ENCODE assay signal across 12 cellular contexts in the genomic region with DNA sequence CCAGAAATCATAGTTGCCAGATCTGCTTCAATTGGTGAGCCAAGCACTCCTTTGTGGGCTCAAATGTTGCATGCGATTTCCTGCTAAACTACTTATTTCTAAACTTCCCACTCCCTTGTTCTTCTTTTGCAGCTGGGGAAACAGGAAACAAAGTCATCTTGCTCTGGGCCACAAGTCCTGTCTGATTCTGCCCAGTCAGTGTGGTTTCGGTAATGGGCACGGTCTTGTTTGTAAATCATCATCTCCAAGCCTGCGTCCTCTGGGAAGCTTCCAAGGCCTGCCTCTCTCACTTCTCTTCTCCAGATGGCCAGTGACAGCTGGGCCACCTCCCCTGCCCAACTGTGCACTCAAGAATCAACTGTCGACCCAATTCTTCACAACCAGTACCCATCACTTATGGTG. TPM values are rescaled to one million over a fixed set of nuclear protein-coding genes. Genes with fewer than 3 reads are reported as not detected.
DNase-seq lines count a peak whose midpoint lies in the region; ATAC-seq, FAIRE-seq and TF ChIP-seq lines count a peak whose summit lies in the region.
"Had no signal": no experiment of that assay in that cellular context is flagged by ENCODE, and none has a peak within 500 bp of the region (broad histone marks: within the 10 kb centered on the region; RNA-seq: fewer than 3 reads in every experiment).

No MANE protein-coding gene starts in this region.

- no peak for TF ChIP-seq POLR2A in GM18505 (IDR thresholded peaks at IDR 0.05; ENCODE audit: borderline replicate concordance, extremely low read depth, insufficient read depth, insufficient read length)

- intact Hi-C loops in CD14-positive monocyte (cut with micrococcal nuclease): no loop called here

- H3K27me3 Mint-ChIP-seq in CD14-positive monocyte (ENCODE audit: low read depth in 3 of 3): no peaks in the 10 kb centered on the region

- DNase-seq in CD14-positive monocyte (ENCODE audit: low spot score) (peak; percentile 82), NOMO-1 treated with dmso at 0.1 percent for 144 hours (lab: John Stamatoyannopoulos, UW; ENCODE audit: unreplicated experiment) (peak; percentile 95), midbrain (lab: John Stamatoyannopoulos, UW) (peak; percentile 7), GM19239 (ENCODE audit: insufficient read length, low spot score) (no peak)
- DNase-seq in central memory CD4-positive, alpha-beta T cell: no peak
- DNase-seq: stimulated activated CD4-positive, alpha-beta T cell treated with anti-CD3 and anti-CD28 coated beads, Interleukin-4, amount 100 ng/mL, for 1 hour; T-helper 9 cell had no signal

- FAIRE-seq in GM19239 (lab: Jason Lieb, UNC): no peak
- FAIRE-seq: H1 had no signal

- H3K4me3 Mint-ChIP-seq in CD14-positive monocyte: peak overlapping the region; percentile 58 to 83

- TF ChIP-seq CTCF in CD14-positive monocyte (IDR thresholded peaks at IDR 0.05): no peak

- H3K9me3 Mint-ChIP-seq in CD14-positive monocyte: peaks cover 13 to 19% (median 14%) of the 10 kb centered on the region in 7 donors

- ATAC-seq in esophagus mucosa (peak; percentile 55), GM18505 (IDR thresholded peaks at IDR 0.05; ENCODE audit: unreplicated experiment) (no peak), GM18519 (IDR thresholded peaks at IDR 0.05; ENCODE audit: low FRiP score, unreplicated experiment) (no peak)

- peaks cover 80% of the 10 kb centered on the region for H3K4me1 Mint-ChIP-seq in CD14-positive monocyte

- peaks cover 11 to 25% of the 10 kb centered on the region in 2 donors for H3K36me3 Mint-ChIP-seq in CD14-positive monocyte

- peak overlapping the region; percentile 97 to 99 (median 99) for H3K27ac Mint-ChIP-seq in CD14-positive monocyte

RNA-seq across cellular contexts. Expression of a gene that starts 4.4 kb away (rescaled TPM):
- over 10,000 TPM; 27,689 to 30,135 TPM for polyA plus RNA-seq in CD14-positive monocyte
- total RNA-seq in esophagus mucosa: 27,439 TPM
- total RNA-seq: H1 had no signal
- polyA plus RNA-seq: H1 had no signal

RNA-seq across cellular contexts. Expression of a gene that starts 11.1 kb away (rescaled TPM):
- polyA plus RNA-seq in CD14-positive monocyte: 1,000 to 10,000 TPM; 2,543 to 2,834 TPM
- total RNA-seq in esophagus mucosa: 65.2 TPM
- total RNA-seq: H1 had no signal
- polyA plus RNA-seq: H1 had no signal

RNA-seq across cellular contexts. Expression of a gene that starts 28.8 kb away (rescaled TPM):
- polyA plus RNA-seq in CD14-positive monocyte: over 10,000 TPM; 40,800 to 43,602 TPM
- 34,355 TPM for total RNA-seq in esophagus mucosa
- total RNA-seq: H1 had no signal
- polyA plus RNA-seq: H1 had no signal

RNA-seq across cellular contexts. Expression of a gene that starts 29.8 kb away (rescaled TPM):
- not detected for polyA plus RNA-seq in CD14-positive monocyte
- 24.6 TPM for total RNA-seq in esophagus mucosa
- total RNA-seq: aorta, H1 had no signal
- polyA plus RNA-seq: aorta, H1 had no signal

RNA-seq across cellular contexts. Expression of a gene that starts 37.9 kb away (rescaled TPM):
- not detected for polyA plus RNA-seq in CD14-positive monocyte
- total RNA-seq in esophagus mucosa: 14.5 TPM
- total RNA-seq: aorta, H1 had no signal
- polyA plus RNA-seq: aorta, H1 had no signal

Comparison
In these comparisons a context has a peak if more than half of its experiments do, and no peak if none do; other contexts are left out.
1. DNase-seq: peak in CD14-positive monocyte (single experiment), NOMO-1 treated with dmso at 0.1 percent for 144 hours (single experiment) and midbrain (single experiment); none in GM19239 (single experiment) and central memory CD4-positive, alpha-beta T cell (single experiment).